ENCODE assay signal across 25 cellular contexts in the genomic region with DNA sequence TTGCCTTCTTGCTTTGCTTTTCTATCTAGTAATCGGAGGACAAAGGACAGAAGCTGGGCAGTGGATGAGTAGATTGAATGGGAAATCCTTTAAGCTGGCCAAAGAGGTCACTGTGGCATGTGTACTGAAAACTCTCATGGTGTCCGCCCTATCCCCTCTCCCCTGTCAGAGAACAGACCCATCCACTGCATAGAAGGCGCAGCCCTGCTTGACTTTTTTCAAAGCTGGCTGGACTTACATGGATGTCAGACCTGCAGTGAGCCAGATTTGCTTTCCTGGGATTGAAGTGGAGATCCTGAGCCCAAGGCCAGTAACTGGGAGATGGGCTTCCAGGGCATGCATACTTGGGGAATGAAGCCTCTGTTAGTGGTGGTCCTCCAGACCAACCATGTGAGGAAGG.
"Had no signal": no experiment of that assay in that cellular context is flagged by ENCODE, and none has a peak within 500 bp of the region (broad histone marks: within the 10 kb centered on the region; RNA-seq: fewer than 3 reads in every experiment).

No MANE protein-coding gene starts in this region.

- H3K4me3 Mint-ChIP-seq: naive thymus-derived CD8-positive, alpha-beta T cell; nephron progenitor cell; stimulated activated effector memory CD8-positive, alpha-beta T cell treated with anti-CD3 and anti-CD28 coated beads, Interleukin-12 subunit alpha, Interleukin-12 subunit beta, amount 100 ng/mL, for 72 hours had no signal

- H3K36me3 Mint-ChIP-seq: naive thymus-derived CD8-positive, alpha-beta T cell; stimulated activated effector memory CD8-positive, alpha-beta T cell treated with anti-CD3 and anti-CD28 coated beads, Interleukin-12 subunit alpha, Interleukin-12 subunit beta, amount 100 ng/mL, for 72 hours had no signal

- H3K4me1 ChIP-seq: esophagus squamous epithelium, heart right ventricle, lower lobe of right lung, pancreas, right atrium auricular region, transverse colon, upper lobe of right lung, uterus had no signal

- DNase-seq: cerebellar nuclear complex; dorsolateral prefrontal cortex; effector memory CD4-positive, alpha-beta T cell; esophagus squamous epithelium; foreskin melanocyte; glutamatergic neuron; heart right ventricle; hippocampal formation; left ventricle myocardium superior; lower lobe of right lung; naive thymus-derived CD8-positive, alpha-beta T cell; nephron progenitor cell; pancreas; stimulated activated CD4-positive, alpha-beta T cell treated with anti-CD3 and anti-CD28 coated beads, Interleukin-2, amount 100 ng/mL, for 24 hours; stimulated activated CD4-positive, alpha-beta T cell treated with anti-CD3 and anti-CD28 coated beads, Interleukin-4, amount 100 ng/mL, for 24 hours; stimulated activated naive CD4-positive, alpha-beta T cell treated with Interleukin-2 at 50 U/mL for 16 hours; transverse colon; upper lobe of right lung; uterus had no signal

- H3K27ac Mint-ChIP-seq: naive thymus-derived CD8-positive, alpha-beta T cell; nephron progenitor cell; stimulated activated effector memory CD8-positive, alpha-beta T cell treated with anti-CD3 and anti-CD28 coated beads, Interleukin-12 subunit alpha, Interleukin-12 subunit beta, amount 100 ng/mL, for 72 hours had no signal

- H3K9me3 ChIP-seq: esophagus squamous epithelium, heart right ventricle, lower lobe of right lung, neutrophil, pancreas, right atrium auricular region, transverse colon, upper lobe of right lung, uterus had no signal

- H3K27me3 ChIP-seq: dorsolateral prefrontal cortex, esophagus squamous epithelium, heart right ventricle, neutrophil, pancreas, right atrium auricular region, transverse colon, upper lobe of right lung, uterus had no signal

- H3K4me1 Mint-ChIP-seq: naive thymus-derived CD8-positive, alpha-beta T cell; nephron progenitor cell; stimulated activated effector memory CD8-positive, alpha-beta T cell treated with anti-CD3 and anti-CD28 coated beads, Interleukin-12 subunit alpha, Interleukin-12 subunit beta, amount 100 ng/mL, for 72 hours had no signal

- ATAC-seq: heart right ventricle; left ventricle myocardium superior; lower lobe of right lung; naive thymus-derived CD8-positive, alpha-beta T cell; pancreas; sciatic nerve; stimulated activated effector memory CD8-positive, alpha-beta T cell treated with anti-CD3 and anti-CD28 coated beads, Interleukin-12 subunit alpha, Interleukin-12 subunit beta, amount 100 ng/mL, for 72 hours; upper lobe of right lung had no signal

- H3K27ac ChIP-seq: dorsolateral prefrontal cortex, esophagus squamous epithelium, heart right ventricle, lower lobe of right lung, neutrophil, pancreas, right atrium auricular region, transverse colon, upper lobe of right lung, uterus had no signal

- H3K9me3 Mint-ChIP-seq: naive thymus-derived CD8-positive, alpha-beta T cell; nephron progenitor cell; stimulated activated effector memory CD8-positive, alpha-beta T cell treated with anti-CD3 and anti-CD28 coated beads, Interleukin-12 subunit alpha, Interleukin-12 subunit beta, amount 100 ng/mL, for 72 hours had no signal

- H3K4me3 ChIP-seq: dorsolateral prefrontal cortex, esophagus squamous epithelium, heart right ventricle, lower lobe of right lung, pancreas, right atrium auricular region, transverse colon, upper lobe of right lung, uterus had no signal

- H3K36me3 ChIP-seq: esophagus squamous epithelium, heart right ventricle, lower lobe of right lung, neutrophil, pancreas, right atrium auricular region, transverse colon, upper lobe of right lung, uterus had no signal

- FAIRE-seq: endothelial cell of umbilical vein, keratinocyte, pancreas had no signal
